ENCODE assay signal across 10 cellular contexts in genomic region chr20:62815066-62815991, GRCh38. TPM values are rescaled to one million over a fixed set of nuclear protein-coding genes. Genes with fewer than 3 reads are reported as not detected.
DNase-seq lines count a peak whose midpoint lies in the region; ATAC-seq, FAIRE-seq and TF ChIP-seq lines count a peak whose summit lies in the region.
"Had no signal": no experiment of that assay in that cellular context is flagged by ENCODE, and none has a peak within 500 bp of the region (broad histone marks: within the 10 kb centered on the region; RNA-seq: fewer than 3 reads in every experiment).

No MANE protein-coding gene starts in this region.

- FAIRE-seq in K562 (lab: Jason Lieb, UNC) = peak; percentile 52
- FAIRE-seq: G401.6 had no signal

- H3K4me2 ChIP-seq in BLaER1 treated with 17β-estradiol and CSF1 and Interleukin-3, amounts not matched to agents 10 nM and 100 nM = peak overlapping the region; percentile 85 to 99 (median 95); a peak in 17 of 22 replicates
- no peak overlapping the region; the same call in 1 of the 2 replicates for H3K4me2 ChIP-seq in K562 (ENCODE audit: insufficient read depth, low read length)

- CTCF ChIA-PET in K562 (lab: Yijun Ruan, JAX; ENCODE audit: low intra/inter-chr PET ratio) = no interaction called here

- no peaks in the 10 kb centered on the region for H3K9me1 ChIP-seq in K562 (ENCODE audit: control insufficient read depth, insufficient read depth, low read length)

- POLR2A ChIA-PET in K562 (lab: Yijun Ruan, JAX) = interaction anchor here (0.6 to 1.1 kb wide), 3 partner anchors 19 to 181 kb away, joined by 3 read pairs; partner anchors contain the start of gene MRGBP

- peak overlapping the region in 2 of 10 experiments; percentile 49 to 52; a peak in 1 of 20 replicates for H3K4me3 ChIP-seq in BLaER1 treated with 17β-estradiol and CSF1 and Interleukin-3, amounts not matched to agents 10 nM and 100 nM
- no peak overlapping the region for H3K4me3 ChIP-seq in K562
- no peak overlapping the region for H3K4me3 ChIP-seq in lower lobe of right lung

- H3K27me3 ChIP-seq in BLaER1 treated with 17β-estradiol and CSF1 and Interleukin-3, amounts not matched to agents 10 nM and 100 nM = peaks cover 62 to 69% (median 67%) of the 10 kb centered on the region in 11 experiments
- H3K27me3 ChIP-seq in K562 (ENCODE audit: control insufficient read depth in 2 of 2, insufficient read depth in 2 of 2, low read length in 2 of 2) (peaks cover 0 to 10% of the 10 kb centered on the region in 2 experiments; a peak in 3 of 5 replicates), lower lobe of right lung (ENCODE audit: low read depth) (peaks cover 58% of the 10 kb centered on the region)

- peaks cover 52 to 97% (median 84%) of the 10 kb centered on the region in 11 experiments for H4K20me1 ChIP-seq in BLaER1 treated with 17β-estradiol and CSF1 and Interleukin-3, amounts not matched to agents 10 nM and 100 nM
- peaks cover 6% of the 10 kb centered on the region for H4K20me1 ChIP-seq in K562 (replicated peaks; ENCODE audit: control insufficient read depth, insufficient read depth, low read length)

- no TSS peak for BruUV-seq in K562 (replicated peaks; lab: Mats Ljungman, UMichigan)

- TF ChIP-seq CTCF in K562 (IDR thresholded peaks at IDR 0.05 in 2 of 3, conservative IDR thresholded peaks at IDR 0.05 in 1 of 3; ENCODE audit: insufficient read depth in 2 of 3, low read depth in 1 of 3, low read length in 3 of 3) (no peak), lower lobe of right lung (IDR thresholded peaks at IDR 0.05) (no peak)

- peak; percentile 59 for ATAC-seq in K562
- peak; percentile 2 to 34 for ATAC-seq in lower lobe of right lung
- ATAC-seq in HG03457 (IDR thresholded peaks at IDR 0.05; ENCODE audit: unreplicated experiment) = no peak
- no peak for ATAC-seq in GM18868 (IDR thresholded peaks at IDR 0.05; ENCODE audit: unreplicated experiment)

- peaks cover 67 to 92% (median 80%) of the 10 kb centered on the region in 10 experiments for H3K4me1 ChIP-seq in BLaER1 treated with 17β-estradiol and CSF1 and Interleukin-3, amounts not matched to agents 10 nM and 100 nM
- H3K4me1 ChIP-seq in K562 (replicated peaks in 1 of 2; ENCODE audit: control insufficient read depth in 2 of 2, insufficient read depth in 2 of 2, low read length in 2 of 2) (peaks cover 3 to 82% of the 10 kb centered on the region in 2 experiments; a peak in 3 of 5 replicates), lower lobe of right lung (peaks cover 29% of the 10 kb centered on the region)

- H3K36me3 ChIP-seq in BLaER1 treated with 17β-estradiol and CSF1 and Interleukin-3, amounts not matched to agents 10 nM and 100 nM = peaks cover 35 to 43% (median 38%) of the 10 kb centered on the region in 11 experiments
- H3K36me3 ChIP-seq in K562 (ENCODE audit: control insufficient read depth, insufficient read depth, low read length) (peaks cover 23% of the 10 kb centered on the region; the same call in 2 of the 3 replicates), lower lobe of right lung (peaks cover 35% of the 10 kb centered on the region)

- peak overlapping the region in 2 of 11 experiments; percentile 29 to 78; a peak in 2 of 22 replicates for H3K9ac ChIP-seq in BLaER1 treated with 17β-estradiol and CSF1 and Interleukin-3, amounts not matched to agents 10 nM and 100 nM
- H3K9ac ChIP-seq in K562 (ENCODE audit: insufficient read depth in 1 of 2, low read depth in 2 of 2, low read length in 2 of 2) = 0 out of 4 replicates have a peak overlapping the region, but pooled peaks of 1 of the 2 experiments have one; percentile 41

- in situ Hi-C loops in K562 (cut with MboI) = no loop called here

- no peaks in the 10 kb centered on the region for H3K9me3 ChIP-seq in BLaER1 treated with 17β-estradiol and CSF1 and Interleukin-3, amounts not matched to agents 10 nM and 100 nM (replicated peaks in 1 of 11)
- H3K9me3 ChIP-seq in K562 (replicated peaks; ENCODE audit: control insufficient read depth, insufficient read depth, low read depth, low read length) = no peaks in the 10 kb centered on the region
- no peaks in the 10 kb centered on the region for H3K9me3 ChIP-seq in lower lobe of right lung

- TF ChIP-seq EP300 in K562 (IDR thresholded peaks at IDR 0.05; ENCODE audit: low read length) = no peak

- DNase-seq in HT-29 (ENCODE audit: low spot score) (peak; percentile 91), K562 (ENCODE audit: extremely low read depth in 1 of 4, low spot score in 3 of 4) (peak; percentile 45 to 60 (median 54)), lower lobe of right lung (no peak), NCI-H1105 treated with DMSO at 0.1 percent for 48 hours (lab: John Stamatoyannopoulos, UW) (no peak)
- no peak for DNase-seq in effector CD4-positive, alpha-beta T cell

- TF ChIP-seq RAD21 in K562 (CRISPR knock-in tag; conservative IDR thresholded peaks at IDR 0.05 in 1 of 2, IDR thresholded peaks at IDR 0.05 in 1 of 2) = no peak

- 35% methylated on average over 23 of the region's 24 CpGs for WGBS in K562 (ENCODE audit: insufficient coverage, low coverage, missing lambda C conversion rate)

- intact Hi-C loops in K562 (cut with micrococcal nuclease) = no loop called here
- intact Hi-C loops in lower lobe of right lung (cut with DNase I) = no loop called here

- no peak for TF ChIP-seq POLR2A in K562 (conservative IDR thresholded peaks at IDR 0.05)

- H3K27ac ChIP-seq in BLaER1 treated with 17β-estradiol and CSF1 and Interleukin-3, amounts not matched to agents 10 nM and 100 nM = no peak overlapping the region
- H3K27ac ChIP-seq in K562 (ENCODE audit: extremely low read depth, low read depth, low read length) (no peak overlapping the region), lower lobe of right lung (no peak overlapping the region)

- no peaks in the 10 kb centered on the region for H3K79me2 ChIP-seq in K562 (ENCODE audit: control insufficient read depth, insufficient read depth, low read length)

- H2AFZ ChIP-seq in K562 (ENCODE audit: low read depth, low read length) = no peak overlapping the region

RNA-seq across cellular contexts. Expression of gene COL9A3, which starts 1.5 kb away (rescaled TPM):
- total RNA-seq in HT-29 (2014; rRNA removed; shearing (Covaris generic)) = 57.4 and 59.7 TPM in 2 replicates
- total RNA-seq in K562 (2011; cell fraction: chromatin; rRNA removed; ENCODE audit: low replicate concordance) = 2.5 and 7.3 TPM in 2 replicates
- 4.0 and 4.9 TPM in 2 replicates for total RNA-seq in K562 (2011; cell fraction: nucleolus; rRNA removed)
- total RNA-seq in K562 (2011; cell fraction: nucleoplasm; rRNA removed) = 2.8 and 4.0 TPM in 2 replicates
- total RNA-seq in K562 (2014; rRNA removed) = 0.77 and 1.9 TPM in 2 replicates
- 0.18 and 0.51 TPM in 2 replicates for total RNA-seq in K562 (2014; rRNA removed; fragmentation: Illumina TruSeq; extraction: Trizol)
- total RNA-seq in K562 (2015; rRNA removed; fragmentation: Illumina TruSeq; extraction: Trizol) = 0.98 and 1.4 TPM in 2 replicates
- 1.3 and 1.7 TPM in 2 replicates for total RNA-seq in K562 (2021)
- polyA plus RNA-seq in K562 (2011; rRNA removed) = 1.3 and 2.5 TPM in 2 replicates
- polyA plus RNA-seq in K562 (2011; cell fraction: cytosol; rRNA removed) = 1.7 and 1.9 TPM in 2 replicates
- polyA plus RNA-seq in K562 (2011; cell fraction: nucleus; rRNA removed) = 12.1 and 20.8 TPM in 2 replicates
- 2.0 and 3.0 TPM in 2 replicates for polyA plus RNA-seq in K562 (2012)
- polyA plus RNA-seq in K562 (2014; fragmentation: Illumina TruSeq; extraction: Trizol) = 0.48 and 0.76 TPM in 2 replicates
- polyA plus RNA-seq in K562 (2014; fragmentation: Nextera tagmentation; extraction: Ambion mirVana) = under 1 TPM in 1 of 2 experiments, not detected in 1; 0.14 TPM
- polyA plus RNA-seq in K562 (2014; rRNA removed) = 3.0 and 3.6 TPM in 2 replicates
- 0.35 and 0.87 TPM in 2 replicates for polyA minus RNA-seq in K562 (2011; rRNA and poly(A)+ RNA removed)
- polyA minus RNA-seq in K562 (2011; cell fraction: cytosol; rRNA and poly(A)+ RNA removed) = 1.3 TPM in 1 of 2 replicates, not detected in the other
- polyA minus RNA-seq in K562 (2011; cell fraction: nucleus; rRNA and poly(A)+ RNA removed) = 1.2 and 2.3 TPM in 2 replicates
- 0.89 TPM for total RNA-seq in lower lobe of right lung
- total RNA-seq: natural killer cell treated with Interleukin-12 subunit alpha and Interleukin-12 subunit beta and Interleukin-15 and Interleukin-18, amount 100 ng/mL, for 72 hours had no signal

RNA-seq across cellular contexts. Expression of gene OGFR, which starts 10.7 kb away (rescaled TPM):
- total RNA-seq in HT-29 (2014; rRNA removed; shearing (Covaris generic)) = 197 and 202 TPM in 2 replicates
- total RNA-seq in K562 (2011; cell fraction: chromatin; rRNA removed; ENCODE audit: low replicate concordance) = 16.5 and 43.5 TPM in 2 replicates
- total RNA-seq in K562 (2011; cell fraction: nucleolus; rRNA removed) = 33.8 and 38.4 TPM in 2 replicates
- 22.4 and 24.6 TPM in 2 replicates for total RNA-seq in K562 (2011; cell fraction: nucleoplasm; rRNA removed)
- total RNA-seq in K562 (2014; rRNA removed) (56.3 and 56.5 TPM in 2 replicates), K562 (2014; rRNA removed; fragmentation: Illumina TruSeq; extraction: Trizol) (8.9 and 10.3 TPM in 2 replicates), K562 (2015; rRNA removed; fragmentation: Illumina TruSeq; extraction: Trizol) (17.5 and 18.7 TPM in 2 replicates), K562 (2021) (33.1 and 36.5 TPM in 2 replicates), lower lobe of right lung (69.4 TPM)
- polyA plus RNA-seq in K562 (2011; rRNA removed) (23.3 and 25.4 TPM in 2 replicates), K562 (2014; fragmentation: Illumina TruSeq; extraction: Trizol) (16.6 and 22.0 TPM in 2 replicates), K562 (2014; fragmentation: Nextera tagmentation; extraction: Ambion mirVana) (under 1 TPM; 0.39 TPM), K562 (2014; rRNA removed) (34.2 and 36.7 TPM in 2 replicates)
- polyA plus RNA-seq in K562 (2011; cell fraction: cytosol; rRNA removed) = 15.8 and 36.7 TPM in 2 replicates
- 32.3 and 48.8 TPM in 2 replicates for polyA plus RNA-seq in K562 (2011; cell fraction: nucleus; rRNA removed)
- polyA plus RNA-seq in K562 (2012) = 21.1 and 26.0 TPM in 2 replicates
- 17.7 and 23.1 TPM in 2 replicates for polyA minus RNA-seq in K562 (2011; rRNA and poly(A)+ RNA removed)
- 19.9 and 22.3 TPM in 2 replicates for polyA minus RNA-seq in K562 (2011; cell fraction: cytosol; rRNA and poly(A)+ RNA removed)
- 8.8 and 9.7 TPM in 2 replicates for polyA minus RNA-seq in K562 (2011; cell fraction: nucleus; rRNA and poly(A)+ RNA removed)

RNA-seq across cellular contexts. Expression of gene MRGBP, which starts 19.1 kb away (rescaled TPM):
- total RNA-seq in HT-29 (2014; rRNA removed; shearing (Covaris generic)) = 88.8 and 98.8 TPM in 2 replicates
- total RNA-seq in K562 (2011; cell fraction: chromatin; rRNA removed; ENCODE audit: low replicate concordance) = 11.0 and 21.6 TPM in 2 replicates
- 16.4 and 17.2 TPM in 2 replicates for total RNA-seq in K562 (2011; cell fraction: nucleolus; rRNA removed)
- total RNA-seq in K562 (2011; cell fraction: nucleoplasm; rRNA removed) = 12.8 and 15.0 TPM in 2 replicates
- 31.3 and 37.0 TPM in 2 replicates for total RNA-seq in K562 (2014; rRNA removed)
- total RNA-seq in K562 (2014; rRNA removed; fragmentation: Illumina TruSeq; extraction: Trizol) = 18.1 TPM in 2 replicates
- total RNA-seq in K562 (2015; rRNA removed; fragmentation: Illumina TruSeq; extraction: Trizol) = 25.2 and 25.7 TPM in 2 replicates
- total RNA-seq in K562 (2021) = 25.1 and 26.1 TPM in 2 replicates
- 18.7 and 20.7 TPM in 2 replicates for polyA plus RNA-seq in K562 (2011; rRNA removed)
- 20.8 and 28.5 TPM in 2 replicates for polyA plus RNA-seq in K562 (2011; cell fraction: cytosol; rRNA removed)
- polyA plus RNA-seq in K562 (2011; cell fraction: nucleus; rRNA removed) = 27.0 and 39.1 TPM in 2 replicates
- polyA plus RNA-seq in K562 (2012) = 14.8 and 21.7 TPM in 2 replicates
- 18.4 and 21.0 TPM in 2 replicates for polyA plus RNA-seq in K562 (2014; fragmentation: Illumina TruSeq; extraction: Trizol)
- polyA plus RNA-seq in K562 (2014; fragmentation: Nextera tagmentation; extraction: Ambion mirVana) = 1 to 10 TPM; 1.9 to 2.8 TPM
- polyA plus RNA-seq in K562 (2014; rRNA removed) = 26.3 and 26.7 TPM in 2 replicates
- polyA minus RNA-seq in K562 (2011; rRNA and poly(A)+ RNA removed) = 12.7 and 15.7 TPM in 2 replicates
- polyA minus RNA-seq in K562 (2011; cell fraction: cytosol; rRNA and poly(A)+ RNA removed) = 9.6 and 11.5 TPM in 2 replicates
- 9.4 and 12.2 TPM in 2 replicates for polyA minus RNA-seq in K562 (2011; cell fraction: nucleus; rRNA and poly(A)+ RNA removed)
- 8.3 TPM for total RNA-seq in lower lobe of right lung

RNA-seq across cellular contexts. Expression of gene TCFL5, which starts 46.3 kb away (rescaled TPM):
- 16.1 and 17.1 TPM in 2 replicates for total RNA-seq in HT-29 (2014; rRNA removed; shearing (Covaris generic))
- total RNA-seq in K562 (2011; cell fraction: chromatin; rRNA removed; ENCODE audit: low replicate concordance) = 13.1 and 14.9 TPM in 2 replicates
- 7.5 and 9.5 TPM in 2 replicates for total RNA-seq in K562 (2011; cell fraction: nucleolus; rRNA removed)
- total RNA-seq in K562 (2011; cell fraction: nucleoplasm; rRNA removed) = 8.6 and 8.8 TPM in 2 replicates
- total RNA-seq in K562 (2014; rRNA removed) (11.1 and 11.2 TPM in 2 replicates), K562 (2014; rRNA removed; fragmentation: Illumina TruSeq; extraction: Trizol) (7.4 and 7.9 TPM in 2 replicates), K562 (2015; rRNA removed; fragmentation: Illumina TruSeq; extraction: Trizol) (9.2 and 10.2 TPM in 2 replicates), K562 (2021) (11.1 and 12.6 TPM in 2 replicates), lower lobe of right lung (8.2 TPM)
- polyA plus RNA-seq in K562 (2011; rRNA removed) (8.5 and 12.2 TPM in 2 replicates), K562 (2014; fragmentation: Illumina TruSeq; extraction: Trizol) (5.9 and 7.9 TPM in 2 replicates), K562 (2014; fragmentation: Nextera tagmentation; extraction: Ambion mirVana) (1 to 10 TPM in 1 of 2 experiments, under 1 TPM in 1; 1.00 to 1.1 TPM), K562 (2014; rRNA removed) (9.1 and 10.5 TPM in 2 replicates)
- polyA plus RNA-seq in K562 (2011; cell fraction: cytosol; rRNA removed) = 4.3 and 4.4 TPM in 2 replicates
- 8.0 and 8.3 TPM in 2 replicates for polyA plus RNA-seq in K562 (2011; cell fraction: nucleus; rRNA removed)
- 6.7 and 8.1 TPM in 2 replicates for polyA plus RNA-seq in K562 (2012)
- polyA minus RNA-seq in K562 (2011; rRNA and poly(A)+ RNA removed) = 6.6 and 6.8 TPM in 2 replicates
- polyA minus RNA-seq in K562 (2011; cell fraction: cytosol; rRNA and poly(A)+ RNA removed) = 3.8 and 6.5 TPM in 2 replicates
- 1.9 and 3.9 TPM in 2 replicates for polyA minus RNA-seq in K562 (2011; cell fraction: nucleus; rRNA and poly(A)+ RNA removed)

Comparison
In these comparisons a context has a peak if more than half of its experiments do, and no peak if none do; other contexts are left out.
1. DNase-seq: peak in HT-29 (single experiment) and K562 (4 of 4); none in lower lobe of right lung (single experiment), effector CD4-positive, alpha-beta T cell (single experiment) and NCI-H1105 treated with DMSO at 0.1 percent for 48 hours (single experiment).
2. ATAC-seq: peak in K562 (single experiment) and lower lobe of right lung (2 of 2); none in HG03457 (single experiment) and GM18868 (single experiment).